ENCODE assay signal across 8 cellular contexts in the genomic region with DNA sequence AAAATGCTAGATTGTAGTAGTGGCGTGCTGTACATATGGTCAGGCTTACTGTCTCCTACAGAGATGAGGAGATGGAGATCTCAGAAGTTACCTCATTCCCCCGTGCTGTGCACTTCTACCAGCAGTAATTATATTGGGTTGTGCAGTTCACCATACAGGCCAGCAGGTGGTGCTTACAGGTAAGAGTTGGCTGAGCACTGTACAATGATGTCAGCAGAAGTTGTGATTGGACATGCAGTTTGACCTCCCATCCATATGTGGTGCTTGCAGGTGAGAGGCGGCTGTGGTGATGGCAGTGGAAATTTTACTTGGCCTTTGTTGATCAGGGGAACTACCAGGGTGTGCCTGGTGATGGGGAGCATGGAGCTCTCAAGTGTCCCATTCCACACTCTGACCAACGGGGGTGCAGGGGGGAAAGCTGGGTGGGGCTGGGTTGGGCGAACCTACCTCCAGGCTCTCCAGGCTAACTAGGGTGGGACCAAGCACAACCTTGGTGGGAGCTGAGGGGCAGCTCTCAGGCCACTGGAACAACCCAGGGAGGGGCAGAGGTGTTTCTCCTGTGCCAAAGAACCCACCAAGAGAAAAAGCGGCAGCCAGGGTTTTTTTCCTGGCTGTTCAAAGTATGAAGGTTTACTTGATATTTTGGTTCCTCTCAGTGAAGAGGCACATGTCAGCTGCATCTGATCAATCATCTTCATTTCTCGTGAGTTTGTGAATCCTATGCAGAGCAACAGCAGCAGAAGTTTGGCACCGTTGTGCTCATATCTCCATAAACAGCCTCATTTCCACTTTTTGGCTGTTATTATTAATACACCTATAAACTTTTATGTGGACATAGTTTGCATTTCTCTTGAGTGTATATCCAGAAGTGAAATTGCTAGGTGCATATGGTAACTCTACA.
A peak's percentile ranks its signal among the peaks of the same experiment; 100 is the strongest.
DNase-seq lines count a peak whose midpoint lies in the region; ATAC-seq and TF ChIP-seq lines count a peak whose summit lies in the region.

No MANE protein-coding gene starts in this region.

- no peaks in the 10 kb centered on the region for H3K36me3 ChIP-seq in esophagus squamous epithelium

- no peaks in the 10 kb centered on the region for H3K27me3 ChIP-seq in esophagus squamous epithelium

- no peak overlapping the region for H3K4me3 ChIP-seq in AG04449 (ENCODE audit: low read depth, low read length)
- no peak overlapping the region for H3K4me3 ChIP-seq in GM12865 (ENCODE audit: low read depth, low read length)
- H3K4me3 ChIP-seq in esophagus squamous epithelium: no peak overlapping the region

- H3K27ac Mint-ChIP-seq in WTC11: no peak overlapping the region
- H3K27ac Mint-ChIP-seq in osteocyte (ENCODE audit: unreplicated experiment): no peak overlapping the region

- TF ChIP-seq CTCF in AG04449 (IDR thresholded peaks at IDR 0.05; ENCODE audit: insufficient read depth, low read length, missing control alignments): peak; percentile 73
- TF ChIP-seq CTCF in GM12865 (IDR thresholded peaks at IDR 0.05; ENCODE audit: insufficient read depth, low read depth, low read length, missing control alignments): peak; percentile 80
- peak; percentile 87 for TF ChIP-seq CTCF in WTC11 (IDR thresholded peaks at IDR 0.05)
- peak; percentile 12 to 60 (median 48) for TF ChIP-seq CTCF in esophagus squamous epithelium (IDR thresholded peaks at IDR 0.05)
- peak; percentile 60 for TF ChIP-seq CTCF in osteocyte (IDR thresholded peaks at IDR 0.05)

- ATAC-seq in WTC11: peak; percentile 100

- POLR2A ChIA-PET in AG04449 (lab: Yijun Ruan, JAX) (no interaction called here), HEK293T (lab: Yijun Ruan, JAX) (no interaction called here), WTC11 (lab: Charles Lee) (interaction anchor here (0.7 kb wide), 1 partner anchor 897 kb away, joined by 3 read pairs; no protein-coding TSS in a partner anchor)

- H3K9me3 Mint-ChIP-seq in WTC11 (no peaks in the 10 kb centered on the region), osteocyte (ENCODE audit: unreplicated experiment) (no peaks in the 10 kb centered on the region)

- CTCF ChIA-PET in AG04449 (lab: Yijun Ruan, JAX) (interaction anchor here (1.3 to 1.5 kb wide), 2 partner anchors 10 to 248 kb away, joined by 3 to 4 read pairs; no protein-coding TSS in a partner anchor), HEK293T (lab: Yijun Ruan, JAX) (interaction anchor here (0.6 kb wide), 2 partner anchors 28 to 89 kb away, joined by 3 to 4 read pairs; no protein-coding TSS in a partner anchor), WTC11 (lab: Charles Lee) (interaction anchor here (0.6 to 1.5 kb wide), 4 partner anchors 9 to 215 kb away, joined by 3 to 7 read pairs (median 4); no protein-coding TSS in a partner anchor)

- no peak for TF ChIP-seq POLR2A in esophagus squamous epithelium (IDR thresholded peaks at IDR 0.05)

- H3K4me1 Mint-ChIP-seq in WTC11 (no peaks in the 10 kb centered on the region), osteocyte (ENCODE audit: unreplicated experiment) (no peaks in the 10 kb centered on the region)

- H3K36me3 Mint-ChIP-seq in WTC11 (no peaks in the 10 kb centered on the region), osteocyte (ENCODE audit: unreplicated experiment) (no peaks in the 10 kb centered on the region)

- H3K4me1 ChIP-seq in esophagus squamous epithelium: no peaks in the 10 kb centered on the region

- intact Hi-C loops in esophagus squamous epithelium (cut with DNase I): no loop called here

- H3K9me3 ChIP-seq in esophagus squamous epithelium: no peaks in the 10 kb centered on the region

- H3K4me3 Mint-ChIP-seq in WTC11: no peak overlapping the region
- H3K4me3 Mint-ChIP-seq in osteocyte (ENCODE audit: unreplicated experiment): no peak overlapping the region

- no peak overlapping the region for H3K27ac ChIP-seq in esophagus squamous epithelium

- H3K27me3 Mint-ChIP-seq in WTC11 (ENCODE audit: low read depth): no peaks in the 10 kb centered on the region
- peaks cover 23% of the 10 kb centered on the region for H3K27me3 Mint-ChIP-seq in osteocyte (ENCODE audit: unreplicated experiment)

- WGBS in esophagus squamous epithelium, 2 donors: 60 to 66% methylated on average over 5 to 6 of the region's 8 CpGs

- DNase-seq in AG04449 (ENCODE audit: low read depth, low spot score) (no peak), GM12865 (ENCODE audit: low read depth) (peak; percentile 78), HEK293T (ENCODE audit: extremely low spot score) (peak; percentile 53), LoVo (ENCODE audit: low spot score) (peak; percentile 70), WTC11 (ENCODE audit: low spot score) (peak; percentile 75), esophagus squamous epithelium (lab: John Stamatoyannopoulos, UW) (no peak), osteocyte (ENCODE audit: extremely low spot score, unreplicated experiment) (no peak), NCI-H2196 (lab: John Stamatoyannopoulos, UW; ENCODE audit: unreplicated experiment) (no peak)

TF ChIP-seq in HEK293T, 16 proteins besides CTCF, POLR2A, EP300 and RAD21:
- TF ChIP-seq SP1 (IDR thresholded peaks at IDR 0.05) (no peak), BHLHE40 (IDR thresholded peaks at IDR 0.05; ENCODE audit: borderline replicate concordance) (no peak), SUZ12 (IDR thresholded peaks at IDR 0.05) (no peak), LEF1 (IDR thresholded peaks at IDR 0.05; ENCODE audit: borderline replicate concordance) (no peak), TARDBP (IDR thresholded peaks at IDR 0.05) (no peak), L3MBTL2 (conservative IDR thresholded peaks at IDR 0.05) (no peak), HDGF (IDR thresholded peaks at IDR 0.05; ENCODE audit: borderline replicate concordance) (no peak)

TF ChIP-seq in WTC11, 78 proteins besides CTCF, POLR2A, EP300 and RAD21 (continues in another document):
- TF ChIP-seq ATF1 (CRISPR knock-in tag; IDR thresholded peaks at IDR 0.05) (no peak), SMAD3 (CRISPR knock-in tag; IDR thresholded peaks at IDR 0.05; ENCODE audit: borderline replicate concordance) (no peak), MLX (CRISPR knock-in tag; IDR thresholded peaks at IDR 0.05) (no peak), GRHL2 (CRISPR knock-in tag; IDR thresholded peaks at IDR 0.05; ENCODE audit: insufficient replicate concordance, severe bottlenecking) (no peak), NR3C1 (CRISPR knock-in tag; conservative IDR thresholded peaks at IDR 0.05; ENCODE audit: low read depth) (no peak), TCF7 (CRISPR knock-in tag; IDR thresholded peaks at IDR 0.05; ENCODE audit: low read depth) (no peak), FOXJ3 (CRISPR knock-in tag; IDR thresholded peaks at IDR 0.05; ENCODE audit: borderline replicate concordance) (no peak), HMGXB4 (CRISPR knock-in tag; IDR thresholded peaks at IDR 0.05) (no peak), NFATC4 (CRISPR knock-in tag; IDR thresholded peaks at IDR 0.05) (no peak), ZNF219 (CRISPR knock-in tag; IDR thresholded peaks at IDR 0.05; ENCODE audit: borderline replicate concordance) (no peak)
- TF ChIP-seq, protein P1, sequence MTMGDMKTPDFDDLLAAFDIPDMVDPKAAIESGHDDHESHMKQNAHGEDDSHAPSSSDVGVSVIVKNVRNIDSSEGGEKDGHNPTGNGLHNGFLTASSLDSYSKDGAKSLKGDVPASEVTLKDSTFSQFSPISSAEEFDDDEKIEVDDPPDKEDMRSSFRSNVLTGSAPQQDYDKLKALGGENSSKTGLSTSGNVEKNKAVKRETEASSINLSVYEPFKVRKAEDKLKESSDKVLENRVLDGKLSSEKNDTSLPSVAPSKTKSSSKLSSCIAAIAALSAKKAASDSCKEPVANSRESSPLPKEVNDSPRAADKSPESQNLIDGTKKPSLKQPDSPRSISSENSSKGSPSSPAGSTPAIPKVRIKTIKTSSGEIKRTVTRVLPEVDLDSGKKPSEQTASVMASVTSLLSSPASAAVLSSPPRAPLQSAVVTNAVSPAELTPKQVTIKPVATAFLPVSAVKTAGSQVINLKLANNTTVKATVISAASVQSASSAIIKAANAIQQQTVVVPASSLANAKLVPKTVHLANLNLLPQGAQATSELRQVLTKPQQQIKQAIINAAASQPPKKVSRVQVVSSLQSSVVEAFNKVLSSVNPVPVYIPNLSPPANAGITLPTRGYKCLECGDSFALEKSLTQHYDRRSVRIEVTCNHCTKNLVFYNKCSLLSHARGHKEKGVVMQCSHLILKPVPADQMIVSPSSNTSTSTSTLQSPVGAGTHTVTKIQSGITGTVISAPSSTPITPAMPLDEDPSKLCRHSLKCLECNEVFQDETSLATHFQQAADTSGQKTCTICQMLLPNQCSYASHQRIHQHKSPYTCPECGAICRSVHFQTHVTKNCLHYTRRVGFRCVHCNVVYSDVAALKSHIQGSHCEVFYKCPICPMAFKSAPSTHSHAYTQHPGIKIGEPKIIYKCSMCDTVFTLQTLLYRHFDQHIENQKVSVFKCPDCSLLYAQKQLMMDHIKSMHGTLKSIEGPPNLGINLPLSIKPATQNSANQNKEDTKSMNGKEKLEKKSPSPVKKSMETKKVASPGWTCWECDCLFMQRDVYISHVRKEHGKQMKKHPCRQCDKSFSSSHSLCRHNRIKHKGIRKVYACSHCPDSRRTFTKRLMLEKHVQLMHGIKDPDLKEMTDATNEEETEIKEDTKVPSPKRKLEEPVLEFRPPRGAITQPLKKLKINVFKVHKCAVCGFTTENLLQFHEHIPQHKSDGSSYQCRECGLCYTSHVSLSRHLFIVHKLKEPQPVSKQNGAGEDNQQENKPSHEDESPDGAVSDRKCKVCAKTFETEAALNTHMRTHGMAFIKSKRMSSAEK (CRISPR knock-in tag; IDR thresholded peaks at IDR 0.05; ENCODE audit: borderline replicate concordance): no peak

Comparison
In these comparisons a context has a peak if more than half of its experiments do, and no peak if none do; other contexts are left out.
1. DNase-seq: peak in GM12865 (single experiment), HEK293T (single experiment), LoVo (single experiment) and WTC11 (single experiment); none in AG04449 (single experiment), esophagus squamous epithelium (single experiment), osteocyte (single experiment) and NCI-H2196 (single experiment).
2. Peak in every context shown above with its lines, with median percentiles within 50 percentile points of each other: CTCF ChIP-seq.